1 cellular context compared by ENCODE assay signal in the genomic region with DNA sequence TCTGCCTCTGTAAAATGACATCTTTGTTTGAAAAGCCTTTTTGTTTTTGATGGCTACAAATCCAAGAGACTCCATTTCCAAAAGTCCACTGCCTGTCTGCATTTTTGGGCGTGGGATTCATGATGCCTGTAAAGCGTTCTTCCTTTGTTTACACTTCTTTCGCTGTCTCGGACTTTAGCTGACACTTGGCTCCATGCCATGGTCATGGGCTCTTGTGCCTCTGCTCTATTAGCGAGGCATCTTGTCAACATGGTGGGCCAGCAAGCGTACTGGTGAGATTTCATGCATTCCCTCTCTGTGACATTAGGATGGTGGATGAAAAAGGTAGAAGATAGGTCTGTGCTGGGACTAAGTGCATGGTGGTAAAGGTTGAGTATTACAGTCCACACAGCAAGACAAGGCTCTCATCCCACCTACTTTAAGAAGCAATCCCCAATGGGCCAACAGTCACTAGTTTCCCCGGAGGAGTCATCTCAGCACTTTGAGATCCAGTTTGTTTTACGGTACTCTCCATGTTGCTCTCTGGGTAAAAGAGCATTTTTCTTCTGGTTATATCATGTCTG.
TF ChIP-seq lines count a peak whose summit lies in the region.

No MANE protein-coding gene starts in this region.

TF ChIP-seq in HepG2, 621 proteins besides CTCF, POLR2A, EP300 and RAD21 (continued from another document and continues in another):
- TF ChIP-seq STAT6 (CRISPR knock-in tag; IDR thresholded peaks at IDR 0.05; ENCODE audit: borderline replicate concordance) (no peak), ZC3H4 (CRISPR knock-in tag; IDR thresholded peaks at IDR 0.05; ENCODE audit: borderline replicate concordance) (no peak), ZNF776 (CRISPR knock-in tag; IDR thresholded peaks at IDR 0.05) (no peak), ZNF644 (CRISPR knock-in tag; IDR thresholded peaks at IDR 0.05; ENCODE audit: low read depth) (peak; percentile 63), SOX13 (IDR thresholded peaks at IDR 0.05) (no peak), SOX13 (CRISPR knock-in tag; conservative IDR thresholded peaks at IDR 0.05 in 1 of 2, IDR thresholded peaks at IDR 0.05 in 1 of 2) (peak in 1 of 2 experiments; percentile 31; a peak in 1 of 4 replicates), ZNF256 (CRISPR knock-in tag; conservative IDR thresholded peaks at IDR 0.05) (no peak), PLRG1 (conservative IDR thresholded peaks at IDR 0.05) (no peak), HNF4A (CRISPR knock-in tag; IDR thresholded peaks at IDR 0.05) (0 out of 2 replicates have a peak, but pooled peaks have one; percentile 5), FOXK1 (CRISPR knock-in tag; IDR thresholded peaks at IDR 0.05; ENCODE audit: borderline replicate concordance, low read depth) (peak; percentile 42; the same call in 1 of the 2 replicates), NFE2 (CRISPR knock-in tag; IDR thresholded peaks at IDR 0.05) (no peak), TBX2 (CRISPR knock-in tag; IDR thresholded peaks at IDR 0.05; ENCODE audit: borderline replicate concordance) (0 out of 2 replicates have a peak, but pooled peaks have one; percentile 19), ZNF563 (CRISPR knock-in tag; IDR thresholded peaks at IDR 0.05) (no peak), SAP130 (CRISPR knock-in tag; IDR thresholded peaks at IDR 0.05; ENCODE audit: low read depth) (0 out of 2 replicates have a peak, but pooled peaks have one; percentile 40), FOXC1 (CRISPR knock-in tag; IDR thresholded peaks at IDR 0.05; ENCODE audit: borderline replicate concordance) (no peak), SALL2 (CRISPR knock-in tag; IDR thresholded peaks at IDR 0.05) (no peak), NFRKB (IDR thresholded peaks at IDR 0.05) (no peak), ZNF660 (CRISPR knock-in tag; IDR thresholded peaks at IDR 0.05; ENCODE audit: borderline replicate concordance, low read depth) (no peak), GATAD1 (CRISPR knock-in tag; IDR thresholded peaks at IDR 0.05) (0 out of 2 replicates have a peak, but pooled peaks have one; percentile 12), SMYD3 (CRISPR knock-in tag; IDR thresholded peaks at IDR 0.05) (0 out of 2 replicates have a peak, but pooled peaks have one; percentile 40), FOXK2 (IDR thresholded peaks at IDR 0.05) (0 out of 2 replicates have a peak, but pooled peaks have one; percentile 9), ZNF775 (CRISPR knock-in tag; IDR thresholded peaks at IDR 0.05; ENCODE audit: borderline replicate concordance) (no peak), ZNF598 (CRISPR knock-in tag; IDR thresholded peaks at IDR 0.05; ENCODE audit: borderline replicate concordance) (no peak), ZNF546 (CRISPR knock-in tag; conservative IDR thresholded peaks at IDR 0.05) (no peak), CEBPG (CRISPR knock-in tag; IDR thresholded peaks at IDR 0.05) (no peak), ZNF878 (CRISPR knock-in tag; IDR thresholded peaks at IDR 0.05) (no peak)
- TF ChIP-seq, protein P1, sequence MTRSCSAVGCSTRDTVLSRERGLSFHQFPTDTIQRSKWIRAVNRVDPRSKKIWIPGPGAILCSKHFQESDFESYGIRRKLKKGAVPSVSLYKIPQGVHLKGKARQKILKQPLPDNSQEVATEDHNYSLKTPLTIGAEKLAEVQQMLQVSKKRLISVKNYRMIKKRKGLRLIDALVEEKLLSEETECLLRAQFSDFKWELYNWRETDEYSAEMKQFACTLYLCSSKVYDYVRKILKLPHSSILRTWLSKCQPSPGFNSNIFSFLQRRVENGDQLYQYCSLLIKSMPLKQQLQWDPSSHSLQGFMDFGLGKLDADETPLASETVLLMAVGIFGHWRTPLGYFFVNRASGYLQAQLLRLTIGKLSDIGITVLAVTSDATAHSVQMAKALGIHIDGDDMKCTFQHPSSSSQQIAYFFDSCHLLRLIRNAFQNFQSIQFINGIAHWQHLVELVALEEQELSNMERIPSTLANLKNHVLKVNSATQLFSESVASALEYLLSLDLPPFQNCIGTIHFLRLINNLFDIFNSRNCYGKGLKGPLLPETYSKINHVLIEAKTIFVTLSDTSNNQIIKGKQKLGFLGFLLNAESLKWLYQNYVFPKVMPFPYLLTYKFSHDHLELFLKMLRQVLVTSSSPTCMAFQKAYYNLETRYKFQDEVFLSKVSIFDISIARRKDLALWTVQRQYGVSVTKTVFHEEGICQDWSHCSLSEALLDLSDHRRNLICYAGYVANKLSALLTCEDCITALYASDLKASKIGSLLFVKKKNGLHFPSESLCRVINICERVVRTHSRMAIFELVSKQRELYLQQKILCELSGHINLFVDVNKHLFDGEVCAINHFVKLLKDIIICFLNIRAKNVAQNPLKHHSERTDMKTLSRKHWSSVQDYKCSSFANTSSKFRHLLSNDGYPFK (CRISPR knock-in tag; IDR thresholded peaks at IDR 0.05; ENCODE audit: borderline replicate concordance) = peak; percentile 64
- TF ChIP-seq, protein P2, sequence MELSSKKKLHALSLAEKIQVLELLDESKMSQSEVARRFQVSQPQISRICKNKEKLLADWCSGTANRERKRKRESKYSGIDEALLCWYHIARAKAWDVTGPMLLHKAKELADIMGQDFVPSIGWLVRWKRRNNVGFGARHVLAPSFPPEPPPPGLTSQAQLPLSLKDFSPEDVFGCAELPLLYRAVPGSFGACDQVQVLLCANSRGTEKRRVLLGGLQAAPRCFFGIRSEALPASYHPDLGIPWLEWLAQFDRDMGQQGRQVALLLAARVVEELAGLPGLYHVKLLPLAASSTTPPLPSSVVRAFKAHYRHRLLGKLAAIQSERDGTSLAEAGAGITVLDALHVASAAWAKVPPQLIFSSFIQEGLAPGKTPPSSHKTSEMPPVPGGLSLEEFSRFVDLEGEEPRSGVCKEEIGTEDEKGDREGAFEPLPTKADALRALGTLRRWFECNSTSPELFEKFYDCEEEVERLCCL (CRISPR knock-in tag; IDR thresholded peaks at IDR 0.05; ENCODE audit: borderline replicate concordance) = no peak
- TF ChIP-seq, protein P3, sequence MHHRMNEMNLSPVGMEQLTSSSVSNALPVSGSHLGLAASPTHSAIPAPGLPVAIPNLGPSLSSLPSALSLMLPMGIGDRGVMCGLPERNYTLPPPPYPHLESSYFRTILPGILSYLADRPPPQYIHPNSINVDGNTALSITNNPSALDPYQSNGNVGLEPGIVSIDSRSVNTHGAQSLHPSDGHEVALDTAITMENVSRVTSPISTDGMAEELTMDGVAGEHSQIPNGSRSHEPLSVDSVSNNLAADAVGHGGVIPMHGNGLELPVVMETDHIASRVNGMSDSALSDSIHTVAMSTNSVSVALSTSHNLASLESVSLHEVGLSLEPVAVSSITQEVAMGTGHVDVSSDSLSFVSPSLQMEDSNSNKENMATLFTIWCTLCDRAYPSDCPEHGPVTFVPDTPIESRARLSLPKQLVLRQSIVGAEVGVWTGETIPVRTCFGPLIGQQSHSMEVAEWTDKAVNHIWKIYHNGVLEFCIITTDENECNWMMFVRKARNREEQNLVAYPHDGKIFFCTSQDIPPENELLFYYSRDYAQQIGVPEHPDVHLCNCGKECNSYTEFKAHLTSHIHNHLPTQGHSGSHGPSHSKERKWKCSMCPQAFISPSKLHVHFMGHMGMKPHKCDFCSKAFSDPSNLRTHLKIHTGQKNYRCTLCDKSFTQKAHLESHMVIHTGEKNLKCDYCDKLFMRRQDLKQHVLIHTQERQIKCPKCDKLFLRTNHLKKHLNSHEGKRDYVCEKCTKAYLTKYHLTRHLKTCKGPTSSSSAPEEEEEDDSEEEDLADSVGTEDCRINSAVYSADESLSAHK (CRISPR knock-in tag; IDR thresholded peaks at IDR 0.05; ENCODE audit: borderline replicate concordance) = no peak
- TF ChIP-seq, protein P4, sequence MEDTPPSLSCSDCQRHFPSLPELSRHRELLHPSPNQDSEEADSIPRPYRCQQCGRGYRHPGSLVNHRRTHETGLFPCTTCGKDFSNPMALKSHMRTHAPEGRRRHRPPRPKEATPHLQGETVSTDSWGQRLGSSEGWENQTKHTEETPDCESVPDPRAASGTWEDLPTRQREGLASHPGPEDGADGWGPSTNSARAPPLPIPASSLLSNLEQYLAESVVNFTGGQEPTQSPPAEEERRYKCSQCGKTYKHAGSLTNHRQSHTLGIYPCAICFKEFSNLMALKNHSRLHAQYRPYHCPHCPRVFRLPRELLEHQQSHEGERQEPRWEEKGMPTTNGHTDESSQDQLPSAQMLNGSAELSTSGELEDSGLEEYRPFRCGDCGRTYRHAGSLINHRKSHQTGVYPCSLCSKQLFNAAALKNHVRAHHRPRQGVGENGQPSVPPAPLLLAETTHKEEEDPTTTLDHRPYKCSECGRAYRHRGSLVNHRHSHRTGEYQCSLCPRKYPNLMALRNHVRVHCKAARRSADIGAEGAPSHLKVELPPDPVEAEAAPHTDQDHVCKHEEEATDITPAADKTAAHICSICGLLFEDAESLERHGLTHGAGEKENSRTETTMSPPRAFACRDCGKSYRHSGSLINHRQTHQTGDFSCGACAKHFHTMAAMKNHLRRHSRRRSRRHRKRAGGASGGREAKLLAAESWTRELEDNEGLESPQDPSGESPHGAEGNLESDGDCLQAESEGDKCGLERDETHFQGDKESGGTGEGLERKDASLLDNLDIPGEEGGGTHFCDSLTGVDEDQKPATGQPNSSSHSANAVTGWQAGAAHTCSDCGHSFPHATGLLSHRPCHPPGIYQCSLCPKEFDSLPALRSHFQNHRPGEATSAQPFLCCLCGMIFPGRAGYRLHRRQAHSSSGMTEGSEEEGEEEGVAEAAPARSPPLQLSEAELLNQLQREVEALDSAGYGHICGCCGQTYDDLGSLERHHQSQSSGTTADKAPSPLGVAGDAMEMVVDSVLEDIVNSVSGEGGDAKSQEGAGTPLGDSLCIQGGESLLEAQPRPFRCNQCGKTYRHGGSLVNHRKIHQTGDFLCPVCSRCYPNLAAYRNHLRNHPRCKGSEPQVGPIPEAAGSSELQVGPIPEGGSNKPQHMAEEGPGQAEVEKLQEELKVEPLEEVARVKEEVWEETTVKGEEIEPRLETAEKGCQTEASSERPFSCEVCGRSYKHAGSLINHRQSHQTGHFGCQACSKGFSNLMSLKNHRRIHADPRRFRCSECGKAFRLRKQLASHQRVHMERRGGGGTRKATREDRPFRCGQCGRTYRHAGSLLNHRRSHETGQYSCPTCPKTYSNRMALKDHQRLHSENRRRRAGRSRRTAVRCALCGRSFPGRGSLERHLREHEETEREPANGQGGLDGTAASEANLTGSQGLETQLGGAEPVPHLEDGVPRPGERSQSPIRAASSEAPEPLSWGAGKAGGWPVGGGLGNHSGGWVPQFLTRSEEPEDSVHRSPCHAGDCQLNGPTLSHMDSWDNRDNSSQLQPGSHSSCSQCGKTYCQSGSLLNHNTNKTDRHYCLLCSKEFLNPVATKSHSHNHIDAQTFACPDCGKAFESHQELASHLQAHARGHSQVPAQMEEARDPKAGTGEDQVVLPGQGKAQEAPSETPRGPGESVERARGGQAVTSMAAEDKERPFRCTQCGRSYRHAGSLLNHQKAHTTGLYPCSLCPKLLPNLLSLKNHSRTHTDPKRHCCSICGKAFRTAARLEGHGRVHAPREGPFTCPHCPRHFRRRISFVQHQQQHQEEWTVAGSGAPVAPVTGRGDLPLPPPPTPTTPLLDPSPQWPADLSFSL (CRISPR knock-in tag; IDR thresholded peaks at IDR 0.05) = no peak
- TF ChIP-seq, protein P5, sequence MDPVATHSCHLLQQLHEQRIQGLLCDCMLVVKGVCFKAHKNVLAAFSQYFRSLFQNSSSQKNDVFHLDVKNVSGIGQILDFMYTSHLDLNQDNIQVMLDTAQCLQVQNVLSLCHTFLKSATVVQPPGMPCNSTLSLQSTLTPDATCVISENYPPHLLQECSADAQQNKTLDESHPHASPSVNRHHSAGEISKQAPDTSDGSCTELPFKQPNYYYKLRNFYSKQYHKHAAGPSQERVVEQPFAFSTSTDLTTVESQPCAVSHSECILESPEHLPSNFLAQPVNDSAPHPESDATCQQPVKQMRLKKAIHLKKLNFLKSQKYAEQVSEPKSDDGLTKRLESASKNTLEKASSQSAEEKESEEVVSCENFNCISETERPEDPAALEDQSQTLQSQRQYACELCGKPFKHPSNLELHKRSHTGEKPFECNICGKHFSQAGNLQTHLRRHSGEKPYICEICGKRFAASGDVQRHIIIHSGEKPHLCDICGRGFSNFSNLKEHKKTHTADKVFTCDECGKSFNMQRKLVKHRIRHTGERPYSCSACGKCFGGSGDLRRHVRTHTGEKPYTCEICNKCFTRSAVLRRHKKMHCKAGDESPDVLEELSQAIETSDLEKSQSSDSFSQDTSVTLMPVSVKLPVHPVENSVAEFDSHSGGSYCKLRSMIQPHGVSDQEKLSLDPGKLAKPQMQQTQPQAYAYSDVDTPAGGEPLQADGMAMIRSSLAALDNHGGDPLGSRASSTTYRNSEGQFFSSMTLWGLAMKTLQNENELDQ (CRISPR knock-in tag; IDR thresholded peaks at IDR 0.05; ENCODE audit: borderline replicate concordance) = no peak
- TF ChIP-seq, protein P6, sequence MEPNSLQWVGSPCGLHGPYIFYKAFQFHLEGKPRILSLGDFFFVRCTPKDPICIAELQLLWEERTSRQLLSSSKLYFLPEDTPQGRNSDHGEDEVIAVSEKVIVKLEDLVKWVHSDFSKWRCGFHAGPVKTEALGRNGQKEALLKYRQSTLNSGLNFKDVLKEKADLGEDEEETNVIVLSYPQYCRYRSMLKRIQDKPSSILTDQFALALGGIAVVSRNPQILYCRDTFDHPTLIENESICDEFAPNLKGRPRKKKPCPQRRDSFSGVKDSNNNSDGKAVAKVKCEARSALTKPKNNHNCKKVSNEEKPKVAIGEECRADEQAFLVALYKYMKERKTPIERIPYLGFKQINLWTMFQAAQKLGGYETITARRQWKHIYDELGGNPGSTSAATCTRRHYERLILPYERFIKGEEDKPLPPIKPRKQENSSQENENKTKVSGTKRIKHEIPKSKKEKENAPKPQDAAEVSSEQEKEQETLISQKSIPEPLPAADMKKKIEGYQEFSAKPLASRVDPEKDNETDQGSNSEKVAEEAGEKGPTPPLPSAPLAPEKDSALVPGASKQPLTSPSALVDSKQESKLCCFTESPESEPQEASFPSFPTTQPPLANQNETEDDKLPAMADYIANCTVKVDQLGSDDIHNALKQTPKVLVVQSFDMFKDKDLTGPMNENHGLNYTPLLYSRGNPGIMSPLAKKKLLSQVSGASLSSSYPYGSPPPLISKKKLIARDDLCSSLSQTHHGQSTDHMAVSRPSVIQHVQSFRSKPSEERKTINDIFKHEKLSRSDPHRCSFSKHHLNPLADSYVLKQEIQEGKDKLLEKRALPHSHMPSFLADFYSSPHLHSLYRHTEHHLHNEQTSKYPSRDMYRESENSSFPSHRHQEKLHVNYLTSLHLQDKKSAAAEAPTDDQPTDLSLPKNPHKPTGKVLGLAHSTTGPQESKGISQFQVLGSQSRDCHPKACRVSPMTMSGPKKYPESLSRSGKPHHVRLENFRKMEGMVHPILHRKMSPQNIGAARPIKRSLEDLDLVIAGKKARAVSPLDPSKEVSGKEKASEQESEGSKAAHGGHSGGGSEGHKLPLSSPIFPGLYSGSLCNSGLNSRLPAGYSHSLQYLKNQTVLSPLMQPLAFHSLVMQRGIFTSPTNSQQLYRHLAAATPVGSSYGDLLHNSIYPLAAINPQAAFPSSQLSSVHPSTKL (CRISPR knock-in tag; IDR thresholded peaks at IDR 0.05) = peak; percentile 37
